Comparison of ENCODE assay signal across 9 cellular contexts in genomic region chr5:56829137-56829536, GRCh38.
DNase-seq lines count a peak whose midpoint lies in the region; FAIRE-seq and TF ChIP-seq lines count a peak whose summit lies in the region.
"Had no signal": no experiment of that assay in that cellular context is flagged by ENCODE, and none has a peak within 500 bp of the region (broad histone marks: within the 10 kb centered on the region; RNA-seq: fewer than 3 reads in every experiment).

No MANE protein-coding gene starts in this region.

- peak; percentile 77 for FAIRE-seq in GM19239 (lab: Jason Lieb, UNC)

- peaks cover 100% of the 10 kb centered on the region for H3K79me2 ChIP-seq in OCI-LY1 (ENCODE audit: insufficient read depth, low read length)

- H3F3A ChIP-seq in OCI-LY1 (ENCODE audit: insufficient read depth, low read length), result no peaks in the 10 kb centered on the region

- no peaks in the 10 kb centered on the region for H3K27me3 ChIP-seq in OCI-LY1 (ENCODE audit: insufficient read depth, low read length)

- H3K27ac ChIP-seq in OCI-LY1 (ENCODE audit: low read depth, low read length, poor library complexity, severe bottlenecking), result peak overlapping the region; percentile 73

- peak overlapping the region; percentile 60 for H3K4me2 ChIP-seq in OCI-LY1 (ENCODE audit: low read length)

- peak overlapping the region; percentile 28; the same call in 1 of the 2 replicates for H3K9ac ChIP-seq in OCI-LY1 (ENCODE audit: low read length)

- no peaks in the 10 kb centered on the region for H3K9me2 ChIP-seq in OCI-LY1 (ENCODE audit: low read depth, low read length)

- TF ChIP-seq CTCF in OCI-LY1 (IDR thresholded peaks at IDR 0.05; ENCODE audit: low read length), result no peak

- H4K20me1 ChIP-seq in OCI-LY1 (ENCODE audit: insufficient read depth, low read length), result peaks cover 8% of the 10 kb centered on the region; the same call in 1 of the 2 replicates

- H3K36me3 ChIP-seq in OCI-LY1 (ENCODE audit: insufficient read depth, low read length), result no peaks in the 10 kb centered on the region; the same call in 1 of the 2 replicates

- H3K4me3 ChIP-seq in OCI-LY1 (ENCODE audit: low read depth, low read length, poor library complexity, severe bottlenecking), result peak overlapping the region; percentile 48
- H3K4me3 ChIP-seq: lung had no signal

- DNase-seq in GM19239 (ENCODE audit: insufficient read length, low spot score) (no peak), NCI-H510A (lab: John Stamatoyannopoulos, UW) (no peak), NCI-H69 (lab: John Stamatoyannopoulos, UW) (no peak), SIG-M5 (lab: John Stamatoyannopoulos, UW) (no peak), dedifferentiated amniotic fluid mesenchymal stem cell (ENCODE audit: extremely low spot score) (no peak)
- peak; percentile 69 for DNase-seq in activated naive CD4-positive, alpha-beta T cell treated with Interleukin-2 at 50 U/mL for 16 hours
- DNase-seq in stimulated activated CD4-positive, alpha-beta T cell treated with anti-CD3 and anti-CD28 coated beads, Interleukin-2, amount 100 ng/mL, for 24 hours, result peak; percentile 64 to 68

- peaks cover 92% of the 10 kb centered on the region for H3K4me1 ChIP-seq in OCI-LY1 (ENCODE audit: insufficient read depth, low read length, severe bottlenecking)

- no peak overlapping the region for H2AFZ ChIP-seq in OCI-LY1 (ENCODE audit: low read length)

- H3K9me3 ChIP-seq in OCI-LY1 (ENCODE audit: low read length), result no peaks in the 10 kb centered on the region

Comparison
In these comparisons a context has a peak if more than half of its experiments do, and no peak if none do; other contexts are left out.
1. DNase-seq: peak in activated naive CD4-positive, alpha-beta T cell treated with Interleukin-2 at 50 U/mL for 16 hours (single experiment) and stimulated activated CD4-positive, alpha-beta T cell treated with anti-CD3 and anti-CD28 coated beads, Interleukin-2, amount 100 ng/mL, for 24 hours (2 of 2); none in GM19239 (single experiment), NCI-H510A (single experiment), NCI-H69 (single experiment), SIG-M5 (single experiment) and dedifferentiated amniotic fluid mesenchymal stem cell (single experiment).